ENCODE assay signal across 1 cellular context in genomic region chr11:43585877-43586608, GRCh38.
TF ChIP-seq lines count a peak whose summit lies in the region.

No MANE protein-coding gene starts in this region.

TF ChIP-seq in K562, 482 proteins besides CTCF, POLR2A, EP300 and RAD21 (continued from another document):
- TF ChIP-seq MAFF (IDR thresholded peaks at IDR 0.05; ENCODE audit: low read length) (peak; percentile 8; the same call in 1 of the 2 replicates), ZNF143 (CRISPR knock-in tag; IDR thresholded peaks at IDR 0.05) (no peak), MAFG (tag; conservative IDR thresholded peaks at IDR 0.05) (peak; percentile 74), ZFP36 (IDR thresholded peaks at IDR 0.05; ENCODE audit: low read depth, low read length, partially characterized antibody) (peak; percentile 57), BACH1 (tag; IDR thresholded peaks at IDR 0.05) (peak; percentile 72; the same call in 1 of the 2 replicates), SPI1 (IDR thresholded peaks at IDR 0.05; ENCODE audit: borderline replicate concordance, low read depth, low read length) (peak; percentile 58; the same call in 1 of the 2 replicates), C11orf30 (IDR thresholded peaks at IDR 0.05; ENCODE audit: low read depth) (peak; percentile 63; the same call in 1 of the 2 replicates), CBX5 (IDR thresholded peaks at IDR 0.05; ENCODE audit: borderline replicate concordance, low read depth) (no peak)
